14 cellular contexts compared by ENCODE assay signal in genomic region chr16:3186946-3187690, GRCh38. TPM values are rescaled to one million over a fixed set of nuclear protein-coding genes. Genes with fewer than 3 reads are reported as not detected.
DNase-seq lines count a peak whose midpoint lies in the region; ATAC-seq, FAIRE-seq and TF ChIP-seq lines count a peak whose summit lies in the region.
"Had no signal": no experiment of that assay in that cellular context is flagged by ENCODE, and none has a peak within 500 bp of the region (broad histone marks: within the 10 kb centered on the region; RNA-seq: fewer than 3 reads in every experiment).

No MANE protein-coding gene starts in this region.

- H3K9me3 ChIP-seq in HUES48 (ENCODE audit: control insufficient read depth, insufficient read depth, low read length), result no peaks in the 10 kb centered on the region
- no peaks in the 10 kb centered on the region for H3K9me3 ChIP-seq in K562 (replicated peaks; ENCODE audit: control insufficient read depth, insufficient read depth, low read depth, low read length)

- no peaks in the 10 kb centered on the region for H3K9me3 Mint-ChIP-seq in activated CD4-positive, alpha-beta memory T cell treated with anti-CD3 and anti-CD28 coated beads for 36 hours
- H3K9me3 Mint-ChIP-seq in activated CD4-positive, alpha-beta memory T cell treated with anti-CD3 and anti-CD28 coated beads, Interleukin-2, amount 10 ng/mL, durations not matched to agents 7 days and 5 days, result peaks cover 12% of the 10 kb centered on the region
- H3K9me3 Mint-ChIP-seq in nephron progenitor cell, result peaks cover 20% of the 10 kb centered on the region
- H3K9me3 Mint-ChIP-seq in activated T-helper 1 cell treated with anti-CD3 and anti-CD28 coated beads, Interleukin-12 subunit alpha, Interleukin-12 subunit beta, Interleukin-2, Interleukin-4 antibody, amounts not matched to agents 30 ng/mL and 10 ng/mL and 1 ng/mL, durations not matched to agents 14 hours and 24 hours and 36 hours, result peaks cover 17% of the 10 kb centered on the region

- peak overlapping the region; percentile 46 for H3K27ac Mint-ChIP-seq in activated CD4-positive, alpha-beta memory T cell treated with anti-CD3 and anti-CD28 coated beads for 36 hours
- no peak overlapping the region for H3K27ac Mint-ChIP-seq in activated CD4-positive, alpha-beta memory T cell treated with anti-CD3 and anti-CD28 coated beads, Interleukin-2, amount 10 ng/mL, durations not matched to agents 7 days and 5 days
- no peak overlapping the region for H3K27ac Mint-ChIP-seq in nephron progenitor cell
- no peak overlapping the region for H3K27ac Mint-ChIP-seq in activated T-helper 1 cell treated with anti-CD3 and anti-CD28 coated beads, Interleukin-12 subunit alpha, Interleukin-12 subunit beta, Interleukin-2, Interleukin-4 antibody, amounts not matched to agents 30 ng/mL and 10 ng/mL and 1 ng/mL, durations not matched to agents 14 hours and 24 hours and 36 hours

- in situ Hi-C loops in K562 (cut with MboI), result no loop called here

- TF ChIP-seq EP300 in K562 (IDR thresholded peaks at IDR 0.05; ENCODE audit: low read length), result no peak

- H3K36me3 ChIP-seq in HUES48 (ENCODE audit: control insufficient read depth, insufficient read depth, low read length) (no peaks in the 10 kb centered on the region), K562 (ENCODE audit: control insufficient read depth, insufficient read depth, low read length) (no peaks in the 10 kb centered on the region)
- H3K36me3 ChIP-seq: spleen had no signal

- TF ChIP-seq POLR2A in K562 (conservative IDR thresholded peaks at IDR 0.05), result no peak

- H3K4me1 Mint-ChIP-seq in activated CD4-positive, alpha-beta memory T cell treated with anti-CD3 and anti-CD28 coated beads for 36 hours (ENCODE audit: low read depth), result peaks cover 61% of the 10 kb centered on the region
- peaks cover 68% of the 10 kb centered on the region for H3K4me1 Mint-ChIP-seq in activated CD4-positive, alpha-beta memory T cell treated with anti-CD3 and anti-CD28 coated beads, Interleukin-2, amount 10 ng/mL, durations not matched to agents 7 days and 5 days
- H3K4me1 Mint-ChIP-seq in nephron progenitor cell, result peaks cover 33% of the 10 kb centered on the region
- peaks cover 60% of the 10 kb centered on the region for H3K4me1 Mint-ChIP-seq in activated T-helper 1 cell treated with anti-CD3 and anti-CD28 coated beads, Interleukin-12 subunit alpha, Interleukin-12 subunit beta, Interleukin-2, Interleukin-4 antibody, amounts not matched to agents 30 ng/mL and 10 ng/mL and 1 ng/mL, durations not matched to agents 14 hours and 24 hours and 36 hours (ENCODE audit: low read depth)

- CTCF ChIA-PET in activated CD4-positive, alpha-beta memory T cell treated with anti-CD3 and anti-CD28 coated beads for 36 hours (lab: Charles Lee), result no interaction called here
- CTCF ChIA-PET in activated CD4-positive, alpha-beta memory T cell treated with anti-CD3 and anti-CD28 coated beads, Interleukin-2, amount 10 ng/mL, durations not matched to agents 7 days and 5 days (lab: Charles Lee), result interaction anchor here (0.8 to 1.0 kb wide), 2 partner anchors 73 to 159 kb away, joined by 3 read pairs; no protein-coding TSS in a partner anchor
- CTCF ChIA-PET in K562 (lab: Yijun Ruan, JAX; ENCODE audit: low intra/inter-chr PET ratio), result no interaction called here

- no peak overlapping the region for H3K27ac ChIP-seq in HUES48 (ENCODE audit: low read depth, low read length)
- no peak overlapping the region for H3K27ac ChIP-seq in K562 (ENCODE audit: extremely low read depth, low read depth, low read length)
- H3K27ac ChIP-seq: spleen had no signal

- FAIRE-seq in K562 (lab: Jason Lieb, UNC), result no peak
- FAIRE-seq: D721Med had no signal

- no peak for DNase-seq in activated CD4-positive, alpha-beta memory T cell treated with anti-CD3 and anti-CD28 coated beads for 36 hours
- DNase-seq in activated CD4-positive, alpha-beta memory T cell treated with anti-CD3 and anti-CD28 coated beads, Interleukin-2, amount 10 ng/mL, durations not matched to agents 7 days and 5 days, result no peak
- DNase-seq in K562 (ENCODE audit: extremely low read depth in 1 of 4, low spot score in 3 of 4) (no peak), nephron progenitor cell (no peak), NCI-H510A (lab: John Stamatoyannopoulos, UW) (no peak), inferior parietal cortex (ENCODE audit: extremely low spot score) (no peak)
- DNase-seq in activated T-helper 1 cell treated with anti-CD3 and anti-CD28 coated beads, Interleukin-12 subunit alpha, Interleukin-12 subunit beta, Interleukin-2, Interleukin-4 antibody, amounts not matched to agents 30 ng/mL and 10 ng/mL and 1 ng/mL, durations not matched to agents 14 hours and 24 hours and 36 hours (ENCODE audit: low spot score), result no peak
- DNase-seq: anterior cingulate cortex, NCI-H1436 treated with DMSO at 0.1 percent for 48 hours, Right ventricle myocardium superior had no signal

- POLR2A ChIA-PET in activated CD4-positive, alpha-beta memory T cell treated with anti-CD3 and anti-CD28 coated beads for 36 hours (lab: Charles Lee), result interaction anchor here (0.6 to 0.7 kb wide), 2 partner anchors 29 to 153 kb away, joined by 3 to 4 read pairs; no protein-coding TSS in a partner anchor
- POLR2A ChIA-PET in activated CD4-positive, alpha-beta memory T cell treated with anti-CD3 and anti-CD28 coated beads, Interleukin-2, amount 10 ng/mL, durations not matched to agents 7 days and 5 days (lab: Charles Lee), result interaction anchor here (1.1 to 3.0 kb wide), 2 partner anchors 16 to 47 kb away, joined by 3 to 11 read pairs; partner anchors contain the start of gene ZNF200
- POLR2A ChIA-PET in K562 (lab: Yijun Ruan, JAX), result interaction anchor here (0.6 kb wide), 2 partner anchors 58 to 366 kb away, joined by 3 read pairs; no protein-coding TSS in a partner anchor

- H4K20me1 ChIP-seq in K562 (replicated peaks; ENCODE audit: control insufficient read depth, insufficient read depth, low read length), result no peaks in the 10 kb centered on the region

- peak overlapping the region; percentile 65; the same call in 1 of the 2 replicates for H2AFZ ChIP-seq in K562 (ENCODE audit: low read depth, low read length)

- intact Hi-C loops in activated CD4-positive, alpha-beta memory T cell treated with anti-CD3 and anti-CD28 coated beads for 36 hours (cut with micrococcal nuclease), result loop anchor here (5.0 kb wide), 1 partner anchor 315 kb away; the partner anchor contains the start of gene CLUAP1
- intact Hi-C loops in K562 (cut with micrococcal nuclease), result loop anchor here (5.0 to 10.0 kb wide), 2 partner anchors 270 to 318 kb away; partner anchors contain the start of gene CLUAP1
- intact Hi-C loops in activated T-helper 1 cell treated with anti-CD3 and anti-CD28 coated beads, Interleukin-12 subunit alpha, Interleukin-12 subunit beta, Interleukin-2, Interleukin-4 antibody, amounts not matched to agents 30 ng/mL and 10 ng/mL and 1 ng/mL, durations not matched to agents 14 hours and 24 hours and 36 hours (cut with micrococcal nuclease), result loop anchor here (5.0 to 10.0 kb wide), 3 partner anchors 40 to 218 kb away; partner anchors contain the start of genes ZNF174, ZNF263 and ZSCAN32

- peak overlapping the region; percentile 9 for H3K4me3 Mint-ChIP-seq in activated CD4-positive, alpha-beta memory T cell treated with anti-CD3 and anti-CD28 coated beads for 36 hours
- H3K4me3 Mint-ChIP-seq in activated CD4-positive, alpha-beta memory T cell treated with anti-CD3 and anti-CD28 coated beads, Interleukin-2, amount 10 ng/mL, durations not matched to agents 7 days and 5 days, result no peak overlapping the region
- peak overlapping the region; percentile 91 for H3K4me3 Mint-ChIP-seq in nephron progenitor cell
- no peak overlapping the region for H3K4me3 Mint-ChIP-seq in activated T-helper 1 cell treated with anti-CD3 and anti-CD28 coated beads, Interleukin-12 subunit alpha, Interleukin-12 subunit beta, Interleukin-2, Interleukin-4 antibody, amounts not matched to agents 30 ng/mL and 10 ng/mL and 1 ng/mL, durations not matched to agents 14 hours and 24 hours and 36 hours

- ATAC-seq in K562, result no peak

- H3K4me1 ChIP-seq in HUES48 (ENCODE audit: control insufficient read depth, insufficient read depth, low read length), result peaks cover 7% of the 10 kb centered on the region; the same call in 1 of the 2 replicates
- H3K4me1 ChIP-seq in K562 (replicated peaks in 1 of 2; ENCODE audit: control insufficient read depth in 2 of 2, insufficient read depth in 2 of 2, low read length in 2 of 2), result peaks cover 23 to 56% of the 10 kb centered on the region in 2 experiments

- H3K9ac ChIP-seq in HUES48 (ENCODE audit: low read depth, low read length) (no peak overlapping the region), K562 (ENCODE audit: insufficient read depth in 1 of 2, low read depth in 2 of 2, low read length in 2 of 2) (peak overlapping the region in 1 of 2 experiments; percentile 67; a peak in 1 of 4 replicates)

- H3K27me3 Mint-ChIP-seq in activated CD4-positive, alpha-beta memory T cell treated with anti-CD3 and anti-CD28 coated beads for 36 hours, result peaks cover 68% of the 10 kb centered on the region
- peaks cover 77% of the 10 kb centered on the region for H3K27me3 Mint-ChIP-seq in activated CD4-positive, alpha-beta memory T cell treated with anti-CD3 and anti-CD28 coated beads, Interleukin-2, amount 10 ng/mL, durations not matched to agents 7 days and 5 days
- peaks cover 94% of the 10 kb centered on the region for H3K27me3 Mint-ChIP-seq in nephron progenitor cell (ENCODE audit: low read depth, poor library complexity)
- peaks cover 62% of the 10 kb centered on the region for H3K27me3 Mint-ChIP-seq in activated T-helper 1 cell treated with anti-CD3 and anti-CD28 coated beads, Interleukin-12 subunit alpha, Interleukin-12 subunit beta, Interleukin-2, Interleukin-4 antibody, amounts not matched to agents 30 ng/mL and 10 ng/mL and 1 ng/mL, durations not matched to agents 14 hours and 24 hours and 36 hours (ENCODE audit: insufficient read depth)

- H3K4me3 ChIP-seq in HUES48 (ENCODE audit: low read depth, low read length) (peak overlapping the region; percentile 97; the same call in 1 of the 2 replicates), K562 (peak overlapping the region; percentile 55)

- no peaks in the 10 kb centered on the region for H3K79me2 ChIP-seq in K562 (ENCODE audit: control insufficient read depth, insufficient read depth, low read length)

- TF ChIP-seq CTCF in K562 (IDR thresholded peaks at IDR 0.05 in 2 of 3, conservative IDR thresholded peaks at IDR 0.05 in 1 of 3; ENCODE audit: insufficient read depth in 2 of 3, low read depth in 1 of 3, low read length in 3 of 3), result no peak
- TF ChIP-seq CTCF in nephron progenitor cell (IDR thresholded peaks at IDR 0.05), result no peak

- peaks cover 8% of the 10 kb centered on the region for H3K36me3 Mint-ChIP-seq in activated CD4-positive, alpha-beta memory T cell treated with anti-CD3 and anti-CD28 coated beads for 36 hours
- peaks cover 30% of the 10 kb centered on the region for H3K36me3 Mint-ChIP-seq in activated CD4-positive, alpha-beta memory T cell treated with anti-CD3 and anti-CD28 coated beads, Interleukin-2, amount 10 ng/mL, durations not matched to agents 7 days and 5 days (ENCODE audit: low read depth)
- no peaks in the 10 kb centered on the region for H3K36me3 Mint-ChIP-seq in nephron progenitor cell (ENCODE audit: low read depth)
- peaks cover 10% of the 10 kb centered on the region for H3K36me3 Mint-ChIP-seq in activated T-helper 1 cell treated with anti-CD3 and anti-CD28 coated beads, Interleukin-12 subunit alpha, Interleukin-12 subunit beta, Interleukin-2, Interleukin-4 antibody, amounts not matched to agents 30 ng/mL and 10 ng/mL and 1 ng/mL, durations not matched to agents 14 hours and 24 hours and 36 hours (ENCODE audit: low read depth)

- no peak for TF ChIP-seq RAD21 in K562 (CRISPR knock-in tag; conservative IDR thresholded peaks at IDR 0.05 in 1 of 2, IDR thresholded peaks at IDR 0.05 in 1 of 2)

- WGBS in K562 (ENCODE audit: insufficient coverage, low coverage, missing lambda C conversion rate), result 69% methylated on average over 23 of the region's 23 CpGs

- H3K4me2 ChIP-seq in K562 (ENCODE audit: insufficient read depth, low read length), result peak overlapping the region; percentile 99

- BruUV-seq in K562 (replicated peaks; lab: Mats Ljungman, UMichigan), result no TSS peak

- H3K27me3 ChIP-seq in HUES48 (ENCODE audit: control insufficient read depth, insufficient read depth, low read length) (peaks cover 29% of the 10 kb centered on the region), K562 (ENCODE audit: control insufficient read depth in 2 of 2, insufficient read depth in 2 of 2, low read length in 2 of 2) (no peaks in the 10 kb centered on the region)

- no peaks in the 10 kb centered on the region for H3K9me1 ChIP-seq in K562 (ENCODE audit: control insufficient read depth, insufficient read depth, low read length)

RNA-seq across cellular contexts. Expression of gene OR1F1, which starts 0.9 kb away (rescaled TPM):
- not detected for total RNA-seq in activated CD4-positive, alpha-beta memory T cell treated with anti-CD3 and anti-CD28 coated beads for 36 hours
- not detected for total RNA-seq in activated CD4-positive, alpha-beta memory T cell treated with anti-CD3 and anti-CD28 coated beads, Interleukin-2, amount 10 ng/mL, durations not matched to agents 7 days and 5 days
- total RNA-seq in K562 (2011; cell fraction: chromatin; rRNA removed; ENCODE audit: low replicate concordance), result 0.81 and 1.4 TPM in 2 replicates
- 1.3 and 1.8 TPM in 2 replicates for total RNA-seq in K562 (2011; cell fraction: nucleolus; rRNA removed)
- total RNA-seq in K562 (2011; cell fraction: nucleoplasm; rRNA removed), result 0.73 and 2.6 TPM in 2 replicates
- total RNA-seq in K562 (2014; rRNA removed), result 0.45 TPM in 1 of 2 replicates, not detected in the other
- 0.15 and 0.54 TPM in 2 replicates for total RNA-seq in K562 (2014; rRNA removed; fragmentation: Illumina TruSeq; extraction: Trizol)
- total RNA-seq in K562 (2015; rRNA removed; fragmentation: Illumina TruSeq; extraction: Trizol), result 0.23 TPM in 1 of 2 replicates, not detected in the other
- 0.22 TPM in 1 of 2 replicates, not detected in the other for total RNA-seq in K562 (2021)
- polyA plus RNA-seq in K562 (2011; rRNA removed), result 0.46 TPM in 2 replicates
- 1.1 and 1.3 TPM in 2 replicates for polyA plus RNA-seq in K562 (2011; cell fraction: cytosol; rRNA removed)
- 0.57 and 1.0 TPM in 2 replicates for polyA plus RNA-seq in K562 (2011; cell fraction: nucleus; rRNA removed)
- polyA plus RNA-seq in K562 (2012), result 0.08 and 0.11 TPM in 2 replicates
- polyA plus RNA-seq in K562 (2014; fragmentation: Illumina TruSeq; extraction: Trizol), result 0.30 and 0.61 TPM in 2 replicates
- polyA plus RNA-seq in K562 (2014; fragmentation: Nextera tagmentation; extraction: Ambion mirVana), result not detected
- polyA plus RNA-seq in K562 (2014; rRNA removed), result 0.12 and 0.25 TPM in 2 replicates
- 0.84 and 2.9 TPM in 2 replicates for polyA minus RNA-seq in K562 (2011; rRNA and poly(A)+ RNA removed)
- polyA minus RNA-seq in K562 (2011; cell fraction: cytosol; rRNA and poly(A)+ RNA removed), result 2.0 TPM in 1 of 2 replicates, not detected in the other
- polyA minus RNA-seq in K562 (2011; cell fraction: nucleus; rRNA and poly(A)+ RNA removed), result 0.44 TPM in 1 of 2 replicates, not detected in the other
- total RNA-seq in activated T-helper 1 cell treated with anti-CD3 and anti-CD28 coated beads, Interleukin-12 subunit alpha, Interleukin-12 subunit beta, Interleukin-2, Interleukin-4 antibody, amounts not matched to agents 30 ng/mL and 10 ng/mL and 1 ng/mL, durations not matched to agents 14 hours and 24 hours and 36 hours, result not detected in 2 replicates
- total RNA-seq: dermis microvascular lymphatic vessel endothelial cell, Right ventricle myocardium superior, spleen had no signal
- polyA plus RNA-seq: spleen had no signal

RNA-seq across cellular contexts. Expression of gene ZNF200, which starts 47.8 kb away (rescaled TPM):
- total RNA-seq in activated CD4-positive, alpha-beta memory T cell treated with anti-CD3 and anti-CD28 coated beads for 36 hours, result 10 to 100 TPM; 10.6 to 11.5 TPM
- total RNA-seq in activated CD4-positive, alpha-beta memory T cell treated with anti-CD3 and anti-CD28 coated beads, Interleukin-2, amount 10 ng/mL, durations not matched to agents 7 days and 5 days, result 10 to 100 TPM; 13.1 to 14.9 TPM
- 21.1 and 31.6 TPM in 2 replicates for total RNA-seq in K562 (2011; cell fraction: chromatin; rRNA removed; ENCODE audit: low replicate concordance)
- 11.8 and 12.5 TPM in 2 replicates for total RNA-seq in K562 (2011; cell fraction: nucleolus; rRNA removed)
- total RNA-seq in K562 (2011; cell fraction: nucleoplasm; rRNA removed), result 19.4 and 23.4 TPM in 2 replicates
- total RNA-seq in K562 (2014; rRNA removed), result 11.2 and 11.8 TPM in 2 replicates
- 11.6 and 15.1 TPM in 2 replicates for total RNA-seq in K562 (2014; rRNA removed; fragmentation: Illumina TruSeq; extraction: Trizol)
- 12.1 and 14.5 TPM in 2 replicates for total RNA-seq in K562 (2015; rRNA removed; fragmentation: Illumina TruSeq; extraction: Trizol)
- 9.6 and 11.5 TPM in 2 replicates for total RNA-seq in K562 (2021)
- polyA plus RNA-seq in K562 (2011; rRNA removed), result 5.3 and 6.0 TPM in 2 replicates
- polyA plus RNA-seq in K562 (2011; cell fraction: cytosol; rRNA removed), result 2.3 and 3.2 TPM in 2 replicates
- 10.2 and 11.2 TPM in 2 replicates for polyA plus RNA-seq in K562 (2011; cell fraction: nucleus; rRNA removed)
- 7.0 and 8.5 TPM in 2 replicates for polyA plus RNA-seq in K562 (2012)
- polyA plus RNA-seq in K562 (2014; fragmentation: Illumina TruSeq; extraction: Trizol), result 9.2 and 11.0 TPM in 2 replicates
- polyA plus RNA-seq in K562 (2014; fragmentation: Nextera tagmentation; extraction: Ambion mirVana), result 1 to 10 TPM; 4.8 to 6.6 TPM
- polyA plus RNA-seq in K562 (2014; rRNA removed), result 8.4 and 9.8 TPM in 2 replicates
- 9.5 and 11.7 TPM in 2 replicates for polyA minus RNA-seq in K562 (2011; rRNA and poly(A)+ RNA removed)
- polyA minus RNA-seq in K562 (2011; cell fraction: cytosol; rRNA and poly(A)+ RNA removed), result 4.2 and 5.6 TPM in 2 replicates
- polyA minus RNA-seq in K562 (2011; cell fraction: nucleus; rRNA and poly(A)+ RNA removed), result 7.8 and 11.9 TPM in 2 replicates
- total RNA-seq in activated T-helper 1 cell treated with anti-CD3 and anti-CD28 coated beads, Interleukin-12 subunit alpha, Interleukin-12 subunit beta, Interleukin-2, Interleukin-4 antibody, amounts not matched to agents 30 ng/mL and 10 ng/mL and 1 ng/mL, durations not matched to agents 14 hours and 24 hours and 36 hours, result 13.6 and 15.8 TPM in 2 replicates

RNA-seq across cellular contexts. Expression of gene ZNF213, which starts 52.3 kb away (rescaled TPM):
- 1 to 10 TPM; 9.0 TPM for total RNA-seq in activated CD4-positive, alpha-beta memory T cell treated with anti-CD3 and anti-CD28 coated beads for 36 hours
- total RNA-seq in activated CD4-positive, alpha-beta memory T cell treated with anti-CD3 and anti-CD28 coated beads, Interleukin-2, amount 10 ng/mL, durations not matched to agents 7 days and 5 days, result 10 to 100 TPM; 10.5 to 11.6 TPM
- 3.3 and 8.4 TPM in 2 replicates for total RNA-seq in K562 (2011; cell fraction: chromatin; rRNA removed; ENCODE audit: low replicate concordance)
- 6.6 and 7.7 TPM in 2 replicates for total RNA-seq in K562 (2011; cell fraction: nucleolus; rRNA removed)
- 4.5 and 4.7 TPM in 2 replicates for total RNA-seq in K562 (2011; cell fraction: nucleoplasm; rRNA removed)
- total RNA-seq in K562 (2014; rRNA removed) (2.7 and 3.2 TPM in 2 replicates), K562 (2014; rRNA removed; fragmentation: Illumina TruSeq; extraction: Trizol) (0.61 and 0.84 TPM in 2 replicates), K562 (2015; rRNA removed; fragmentation: Illumina TruSeq; extraction: Trizol) (1.8 and 2.1 TPM in 2 replicates), K562 (2021) (9.3 and 10.0 TPM in 2 replicates)
- polyA plus RNA-seq in K562 (2011; rRNA removed) (0.74 and 1.2 TPM in 2 replicates), K562 (2014; fragmentation: Illumina TruSeq; extraction: Trizol) (1.8 and 5.0 TPM in 2 replicates), K562 (2014; fragmentation: Nextera tagmentation; extraction: Ambion mirVana) (under 1 TPM; 0.49 to 0.62 TPM), K562 (2014; rRNA removed) (3.1 and 3.2 TPM in 2 replicates)
- polyA plus RNA-seq in K562 (2011; cell fraction: cytosol; rRNA removed), result 0.93 and 2.0 TPM in 2 replicates
- polyA plus RNA-seq in K562 (2011; cell fraction: nucleus; rRNA removed), result 3.5 and 6.9 TPM in 2 replicates
- 6.1 and 13.6 TPM in 2 replicates for polyA plus RNA-seq in K562 (2012)
- polyA minus RNA-seq in K562 (2011; rRNA and poly(A)+ RNA removed), result 0.88 and 0.99 TPM in 2 replicates
- polyA minus RNA-seq in K562 (2011; cell fraction: cytosol; rRNA and poly(A)+ RNA removed), result 3.6 and 7.0 TPM in 2 replicates
- polyA minus RNA-seq in K562 (2011; cell fraction: nucleus; rRNA and poly(A)+ RNA removed), result 3.0 and 3.4 TPM in 2 replicates
- 9.6 and 12.4 TPM in 2 replicates for total RNA-seq in activated T-helper 1 cell treated with anti-CD3 and anti-CD28 coated beads, Interleukin-12 subunit alpha, Interleukin-12 subunit beta, Interleukin-2, Interleukin-4 antibody, amounts not matched to agents 30 ng/mL and 10 ng/mL and 1 ng/mL, durations not matched to agents 14 hours and 24 hours and 36 hours

Comparison
In these comparisons a context has a peak if more than half of its experiments do, and no peak if none do; other contexts are left out.
1. H3K4me3 Mint-ChIP-seq: peak in activated CD4-positive, alpha-beta memory T cell treated with anti-CD3 and anti-CD28 coated beads for 36 hours (single experiment) and nephron progenitor cell (single experiment); none in activated CD4-positive, alpha-beta memory T cell treated with anti-CD3 and anti-CD28 coated beads, Interleukin-2, amount 10 ng/mL, durations not matched to agents 7 days and 5 days (single experiment) and activated T-helper 1 cell treated with anti-CD3 and anti-CD28 coated beads, Interleukin-12 subunit alpha, Interleukin-12 subunit beta, Interleukin-2, Interleukin-4 antibody, amounts not matched to agents 30 ng/mL and 10 ng/mL and 1 ng/mL, durations not matched to agents 14 hours and 24 hours and 36 hours (single experiment).